9 cellular contexts compared by ENCODE assay signal in genomic region chr2:72148975-72149555, GRCh38. TPM values are rescaled to one million over a fixed set of nuclear protein-coding genes. Genes with fewer than 3 reads are reported as not detected.
DNase-seq lines count a peak whose midpoint lies in the region; ATAC-seq, FAIRE-seq and TF ChIP-seq lines count a peak whose summit lies in the region.
"Had no signal": no experiment of that assay in that cellular context is flagged by ENCODE, and none has a peak within 500 bp of the region (broad histone marks: within the 10 kb centered on the region; RNA-seq: fewer than 3 reads in every experiment).

No MANE protein-coding gene starts in this region.

- FAIRE-seq in GM12892 (lab: Jason Lieb, UNC) = no peak

- WGBS in suprapubic skin = under 1% methylated on average over 39 of the region's 58 CpGs

- TF ChIP-seq EP300 in suprapubic skin (IDR thresholded peaks at IDR 0.05) = no peak

- no peaks in the 10 kb centered on the region; the same call in 1 of the 2 replicates for H3K27me3 ChIP-seq in SJCRH30
- peaks cover 71% of the 10 kb centered on the region for H3K27me3 ChIP-seq in lower lobe of right lung (ENCODE audit: low read depth)
- H3K27me3 ChIP-seq in suprapubic skin = peaks cover 79% of the 10 kb centered on the region

- H3K4me1 ChIP-seq in SJCRH30 = no peaks in the 10 kb centered on the region; the same call in 1 of the 2 replicates
- H3K4me1 ChIP-seq in lower lobe of right lung = peaks cover 51% of the 10 kb centered on the region
- H3K4me1 ChIP-seq in suprapubic skin = peaks cover 62% of the 10 kb centered on the region

- H3K36me3 ChIP-seq in SJCRH30 = no peaks in the 10 kb centered on the region
- H3K36me3 ChIP-seq in lower lobe of right lung = no peaks in the 10 kb centered on the region
- no peaks in the 10 kb centered on the region for H3K36me3 ChIP-seq in suprapubic skin

- ATAC-seq in lower lobe of right lung = peak; percentile 29 to 50

- intact Hi-C loops in lower lobe of right lung (cut with DNase I) = no loop called here

- no peak for TF ChIP-seq CTCF in coronary artery (IDR thresholded peaks at IDR 0.05)
- no peak for TF ChIP-seq CTCF in lower lobe of right lung (IDR thresholded peaks at IDR 0.05)
- no peak for TF ChIP-seq CTCF in suprapubic skin (IDR thresholded peaks at IDR 0.05)

- H3K27ac ChIP-seq in SJCRH30 (no peak overlapping the region), coronary artery (peak overlapping the region in 1 of 2 donors; percentile 71), lower lobe of right lung (no peak overlapping the region), suprapubic skin (no peak overlapping the region)

- H3K4me3 ChIP-seq in SJCRH30 (peak overlapping the region; percentile 67), coronary artery (peak overlapping the region; percentile 80), lower lobe of right lung (peak overlapping the region; percentile 58), suprapubic skin (peak overlapping the region; percentile 64)

- no peaks in the 10 kb centered on the region for H3K9me3 ChIP-seq in SJCRH30 (replicated peaks)
- H3K9me3 ChIP-seq in lower lobe of right lung = no peaks in the 10 kb centered on the region
- H3K9me3 ChIP-seq in suprapubic skin = no peaks in the 10 kb centered on the region

- DNase-seq in NCI-H1436 (lab: John Stamatoyannopoulos, UW) (peak; percentile 24), NCI-H1436 treated with DMSO at 0.1 percent for 48 hours (lab: John Stamatoyannopoulos, UW) (no peak), SJCRH30 (peak in 1 of 2 experiments; percentile 62), coronary artery (ENCODE audit: low spot score) (peak; percentile 74), lower lobe of right lung (no peak), suprapubic skin (ENCODE audit: low spot score in 2 of 2) (peak in 1 of 2 donors; percentile 64), GM12892 (ENCODE audit: insufficient read length) (no peak)
- DNase-seq in effector CD4-positive, alpha-beta T cell = no peak

- TF ChIP-seq POLR2A in suprapubic skin (IDR thresholded peaks at IDR 0.05) = no peak
- no peak for TF ChIP-seq POLR2A in GM12892 (IDR thresholded peaks at IDR 0.05; ENCODE audit: low read depth, low read length)

RNA-seq across cellular contexts. Expression of gene CYP26B1, which starts 1.4 kb away (rescaled TPM):
- total RNA-seq in SJCRH30 (2014; rRNA removed; shearing (Covaris generic)) = 9.7 and 11.3 TPM in 2 replicates
- 2.5 TPM for total RNA-seq in lower lobe of right lung
- total RNA-seq in suprapubic skin = 10 to 100 TPM; 53.3 to 83.3 (median 67.7) TPM
- polyA plus RNA-seq in GM12892 (2012; ENCODE audit: missing spikeins) = not detected
- total RNA-seq: T-helper 2 cell treated with Interferon-gamma antibody and Interleukin-4, amounts not matched to agents 100 ng/mL and 5 ng/mL, for 36 hours had no signal

Comparison
In these comparisons a context has a peak if more than half of its experiments do, and no peak if none do; other contexts are left out.
1. DNase-seq: peak in NCI-H1436 (single experiment) and coronary artery (single experiment); none in NCI-H1436 treated with DMSO at 0.1 percent for 48 hours (single experiment), lower lobe of right lung (single experiment), effector CD4-positive, alpha-beta T cell (single experiment) and GM12892 (single experiment).
2. Peak in every context shown above with its lines, with median percentiles within 50 percentile points of each other: H3K4me3 ChIP-seq.